Comparison of ENCODE assay signal across 31 cellular contexts in genomic region chr1:246213502-246213901, GRCh38.
"Had no signal": no experiment of that assay in that cellular context is flagged by ENCODE, and none has a peak within 500 bp of the region (broad histone marks: within the 10 kb centered on the region; RNA-seq: fewer than 3 reads in every experiment).

No MANE protein-coding gene starts in this region.

- H3K9me3 ChIP-seq: ascending aorta, body of pancreas, SJCRH30, SK-N-SH had no signal

- H3K4me3 Mint-ChIP-seq: activated B cell treated with CpG ODN at 0.5 μM for 24 hours; activated CD4-positive, alpha-beta T cell treated with anti-CD3 and anti-CD28 coated beads, Interleukin-2, amount 10 ng/mL, durations not matched to agents 24 days and 14 days; activated CD8-positive, alpha-beta memory T cell treated with anti-CD3 and anti-CD28 coated beads, Interleukin-2, amount 10 ng/mL, durations not matched to agents 7 days and 5 days; activated naive CD4-positive, alpha-beta T cell treated with anti-CD3 and anti-CD28 coated beads, Interleukin-2, amount 50 U/mL, for 24 hours; activated T-cell treated with anti-CD3 and anti-CD28 coated beads, Interleukin-2, amount 50 U/mL, for 24 hours; activated T-helper 1 cell treated with anti-CD3 and anti-CD28 coated beads, Interleukin-12 subunit alpha, Interleukin-12 subunit beta, Interleukin-2, Interleukin-4 antibody, amounts not matched to agents 30 ng/mL and 10 ng/mL and 1 ng/mL, durations not matched to agents 14 hours and 24 hours and 36 hours; central memory CD8-positive, alpha-beta T cell had no signal

- H3K27ac Mint-ChIP-seq: activated B cell treated with CpG ODN at 0.5 μM for 24 hours; activated CD4-positive, alpha-beta T cell treated with anti-CD3 and anti-CD28 coated beads, Interleukin-2, amount 10 ng/mL, durations not matched to agents 24 days and 14 days; activated CD8-positive, alpha-beta memory T cell treated with anti-CD3 and anti-CD28 coated beads, Interleukin-2, amount 10 ng/mL, durations not matched to agents 7 days and 5 days; activated naive CD4-positive, alpha-beta T cell treated with anti-CD3 and anti-CD28 coated beads, Interleukin-2, amount 50 U/mL, for 24 hours; activated T-cell treated with anti-CD3 and anti-CD28 coated beads, Interleukin-2, amount 50 U/mL, for 24 hours; activated T-helper 1 cell treated with anti-CD3 and anti-CD28 coated beads, Interleukin-12 subunit alpha, Interleukin-12 subunit beta, Interleukin-2, Interleukin-4 antibody, amounts not matched to agents 30 ng/mL and 10 ng/mL and 1 ng/mL, durations not matched to agents 14 hours and 24 hours and 36 hours had no signal

- H3K4me1 Mint-ChIP-seq: activated CD4-positive, alpha-beta T cell treated with anti-CD3 and anti-CD28 coated beads, Interleukin-2, amount 10 ng/mL, durations not matched to agents 24 days and 14 days; activated naive CD4-positive, alpha-beta T cell treated with anti-CD3 and anti-CD28 coated beads, Interleukin-2, amount 50 U/mL, for 24 hours had no signal

- H3K4me1 ChIP-seq: ascending aorta, body of pancreas, SJCRH30 had no signal

- ATAC-seq: activated CD8-positive, alpha-beta memory T cell treated with anti-CD3 and anti-CD28 coated beads, Interleukin-2, amount 10 ng/mL, durations not matched to agents 7 days and 5 days; body of pancreas; Panc1 had no signal

- H3K9me3 Mint-ChIP-seq: activated B cell treated with CpG ODN at 0.5 μM for 24 hours; activated CD4-positive, alpha-beta T cell treated with anti-CD3 and anti-CD28 coated beads, Interleukin-2, amount 10 ng/mL, durations not matched to agents 24 days and 14 days; activated naive CD4-positive, alpha-beta T cell treated with anti-CD3 and anti-CD28 coated beads, Interleukin-2, amount 50 U/mL, for 24 hours; activated T-cell treated with anti-CD3 and anti-CD28 coated beads, Interleukin-2, amount 50 U/mL, for 24 hours; activated T-helper 1 cell treated with anti-CD3 and anti-CD28 coated beads, Interleukin-12 subunit alpha, Interleukin-12 subunit beta, Interleukin-2, Interleukin-4 antibody, amounts not matched to agents 30 ng/mL and 10 ng/mL and 1 ng/mL, durations not matched to agents 14 hours and 24 hours and 36 hours; central memory CD8-positive, alpha-beta T cell had no signal

- DNase-seq: activated B cell treated with CpG ODN at 0.5 μM for 24 hours; activated CD4-positive, alpha-beta T cell treated with anti-CD3 and anti-CD28 coated beads for 1 hour; activated CD4-positive, alpha-beta T cell treated with anti-CD3 and anti-CD28 coated beads, Interleukin-2, amount 10 ng/mL, durations not matched to agents 24 days and 14 days; activated CD4-positive, alpha-beta T cell treated with anti-CD3 and anti-CD28 coated beads, Interleukin-2, amount 50 U/mL, for 48 hours; activated CD8-positive, alpha-beta memory T cell treated with anti-CD3 and anti-CD28 coated beads, Interleukin-2, amount 10 ng/mL, durations not matched to agents 7 days and 5 days; activated effector memory CD4-positive, alpha-beta T cell treated with Interleukin-2 at 50 U/mL for 16 hours; activated naive CD4-positive, alpha-beta T cell; activated T-cell treated with anti-CD3 and anti-CD28 coated beads, Interleukin-2, amount 50 U/mL, for 24 hours; body of pancreas; Kasumi-1; NCI-H1092; NCI-H1417 treated with DMSO at 0.1 percent for 48 hours; NCI-H1694; NCI-H2029; NCI-H2107; NCI-H2171 treated with DMSO at 0.1 percent for 48 hours; NCI-H226; NCI-H526; NCI-H82; NK-92 treated with Interleukin-12 subunit alpha and Interleukin-12 subunit beta, amount 100 ng/mL, for 24 hours; OCI-M1; Right ventricle myocardium superior; SJCRH30; SK-N-SH; SW 1271 had no signal

- H3K27ac ChIP-seq: ascending aorta, body of pancreas, RWPE1, SJCRH30 had no signal

- H3K36me3 ChIP-seq: ascending aorta, SJCRH30 had no signal

- H3K9ac ChIP-seq: SK-N-SH had no signal

- H3K27me3 Mint-ChIP-seq: activated B cell treated with CpG ODN at 0.5 μM for 24 hours; activated CD4-positive, alpha-beta T cell treated with anti-CD3 and anti-CD28 coated beads, Interleukin-2, amount 10 ng/mL, durations not matched to agents 24 days and 14 days; activated CD8-positive, alpha-beta memory T cell treated with anti-CD3 and anti-CD28 coated beads, Interleukin-2, amount 10 ng/mL, durations not matched to agents 7 days and 5 days; activated naive CD4-positive, alpha-beta T cell treated with anti-CD3 and anti-CD28 coated beads, Interleukin-2, amount 50 U/mL, for 24 hours; activated T-cell treated with anti-CD3 and anti-CD28 coated beads, Interleukin-2, amount 50 U/mL, for 24 hours; central memory CD8-positive, alpha-beta T cell had no signal

- H3K9me2 ChIP-seq: SK-N-SH had no signal

- H3K4me3 ChIP-seq: ascending aorta, body of pancreas, SJCRH30 had no signal

- H3K27me3 ChIP-seq: ascending aorta, body of pancreas, SJCRH30 had no signal

- H3K4me2 ChIP-seq: SK-N-SH had no signal
